ENCODE assay signal across 7 cellular contexts in genomic region chr6:123116370-123116769, GRCh38.
"Had no signal": no experiment of that assay in that cellular context is flagged by ENCODE, and none has a peak within 500 bp of the region (broad histone marks: within the 10 kb centered on the region; RNA-seq: fewer than 3 reads in every experiment).

No MANE protein-coding gene starts in this region.

- DNase-seq: GDM1, GF-D8 had no signal

- FAIRE-seq: G401.6, GM12891, GM12892, GM18507, GM19239 had no signal
